8 cellular contexts compared by ENCODE assay signal in the genomic region with DNA sequence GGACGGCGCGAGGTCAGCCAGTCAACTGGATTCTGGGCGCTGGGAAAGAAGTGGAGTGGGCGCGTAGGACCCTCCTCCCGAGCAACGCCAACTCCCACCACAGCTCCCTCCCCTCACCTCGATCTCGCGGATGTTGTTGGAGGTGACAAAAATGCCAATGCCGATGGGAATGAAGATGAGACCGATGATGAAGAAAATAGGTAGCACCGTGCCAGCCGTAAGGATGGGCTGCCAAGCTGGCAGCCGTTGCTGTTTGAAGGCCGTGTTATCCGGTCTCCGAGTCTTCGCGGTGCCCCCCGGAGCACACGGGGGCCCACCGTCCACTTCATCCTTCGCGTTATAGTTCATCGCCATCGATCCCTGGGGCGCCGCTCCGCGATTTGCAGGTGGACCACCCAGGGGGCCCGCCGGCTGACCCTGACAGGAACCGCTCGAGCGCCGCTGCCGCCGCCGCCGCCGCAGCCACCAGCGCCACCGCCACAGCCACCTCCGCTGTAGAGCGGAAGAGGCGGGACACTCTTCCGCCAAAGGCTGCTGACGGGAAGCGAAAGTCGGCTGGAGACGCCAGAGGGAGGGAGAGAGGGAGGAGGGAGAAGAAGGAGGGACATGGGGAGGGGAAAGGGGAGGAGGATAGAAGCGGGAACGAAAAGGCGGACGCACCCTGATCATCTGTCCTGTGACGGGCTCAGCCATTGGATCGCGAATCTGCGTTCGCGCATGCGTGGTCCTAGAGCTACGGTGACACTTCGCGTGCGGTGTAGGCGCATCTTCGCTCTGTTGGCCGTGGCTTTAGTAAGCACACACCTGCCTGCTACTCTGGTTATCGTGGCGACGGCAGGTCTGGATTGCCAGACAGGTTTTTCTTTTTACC. TPM values are rescaled to one million over a fixed set of nuclear protein-coding genes. Genes with fewer than 3 reads are reported as not detected.
DNase-seq lines count a peak whose midpoint lies in the region; ATAC-seq, FAIRE-seq and TF ChIP-seq lines count a peak whose summit lies in the region.

A gene (minus strand): TSS at position 508 of the 871 bp plus-strand sequence. CDS start 154 bp downstream, at position 354.

- TF ChIP-seq POLR2A in GM18951 (IDR thresholded peaks at IDR 0.05; ENCODE audit: extremely low read depth, insufficient read depth, insufficient read length): peak; percentile 97

- peak within 1 kb of the TSS; percentile 95 for H3K4me3 ChIP-seq in WI38 (ENCODE audit: low read depth, low read length)
- peak within 1 kb of the TSS; percentile 93 to 94 for H3K4me3 ChIP-seq in cardiac fibroblast (replicated peaks in 1 of 2; ENCODE audit: low read depth in 2 of 2, low read length in 2 of 2)
- peak within 1 kb of the TSS; percentile 87 to 90 for H3K4me3 ChIP-seq in small intestine (ENCODE audit: low read depth in 1 of 2, low read length in 2 of 2)

- no peaks in the 10 kb centered on the region for H3K27me3 ChIP-seq in small intestine (ENCODE audit: control insufficient read depth in 2 of 2, insufficient read depth in 2 of 2, low read length in 2 of 2)

- H3K27ac ChIP-seq in small intestine (ENCODE audit: low read depth in 1 of 2, low read length in 1 of 2): peak within 1 kb of the TSS; percentile 90 to 91

- peaks cover 2% of the 10 kb centered on the region in 2 donors for H3K4me1 ChIP-seq in small intestine (ENCODE audit: control insufficient read depth in 2 of 2, insufficient read depth in 1 of 2, low read depth in 1 of 2, low read length in 1 of 2)

- 0 to 1% (median 0%) methylated on average over 66 to 74 of the region's 74 CpGs for WGBS in small intestine, 3 donors

- DNase-seq in AG08396 (ENCODE audit: low spot score) (peak; percentile 97), NCI-H2227 treated with DMSO at 0.1 percent for 48 hours (lab: John Stamatoyannopoulos, UW) (peak; percentile 97), cardiac fibroblast (ENCODE audit: low read depth in 2 of 2) (peak; percentile 99), iPS-NIHi11 (ENCODE audit: low spot score) (peak; percentile 96), small intestine (peak; percentile 100)

- H3K36me3 ChIP-seq in small intestine (ENCODE audit: control insufficient read depth in 2 of 2, insufficient read depth in 2 of 2, low read length in 2 of 2): no peaks in the 10 kb centered on the region

- peak; percentile 88 for ATAC-seq in HG03175 (IDR thresholded peaks at IDR 0.05; ENCODE audit: unreplicated experiment)

- TF ChIP-seq CTCF in WI38 (IDR thresholded peaks at IDR 0.05; ENCODE audit: low read depth, low read length) (no peak), cardiac fibroblast (IDR thresholded peaks at IDR 0.05; ENCODE audit: low read depth, low read length) (no peak)

- H3K9me3 ChIP-seq in small intestine (ENCODE audit: control insufficient read depth, low read depth): no peaks in the 10 kb centered on the region

- in situ Hi-C loops in GM18951 (cut with MboI; ENCODE audit: low sequenced_read_pairs, unreplicated experiment): no loop called here

- FAIRE-seq in small intestine (lab: Jason Lieb, UNC): peak; percentile 72

RNA-seq across cellular contexts. Expression of the gene that starts here (rescaled TPM):
- polyA plus RNA-seq in small intestine: 10 to 100 TPM; 13.0 to 33.1 (median 13.2) TPM

Comparison
In these comparisons a context has a peak if more than half of its experiments do, and no peak if none do; other contexts are left out.
1. Peak in every context shown above with its lines: DNase-seq, ATAC-seq, H3K4me3 ChIP-seq and H3K27ac ChIP-seq.